In genomic region chr10:111281516-111281915, GRCh38 we compare ENCODE assay signal across 11 cellular contexts.
DNase-seq lines count a peak whose midpoint lies in the region; ATAC-seq and TF ChIP-seq lines count a peak whose summit lies in the region.
"Had no signal": no experiment of that assay in that cellular context is flagged by ENCODE, and none has a peak within 500 bp of the region (broad histone marks: within the 10 kb centered on the region; RNA-seq: fewer than 3 reads in every experiment).

No MANE protein-coding gene starts in this region.

- H3K9me3 ChIP-seq in neural progenitor cell (ENCODE audit: low read depth), result no peaks in the 10 kb centered on the region
- H3K9me3 ChIP-seq: sigmoid colon had no signal

- H3F3A ChIP-seq in neural progenitor cell (ENCODE audit: low read depth), result no peaks in the 10 kb centered on the region

- no peaks in the 10 kb centered on the region for H3K27me3 ChIP-seq in neural progenitor cell
- H3K27me3 ChIP-seq: sigmoid colon had no signal

- CTCF ChIA-PET in Calu3 (lab: Charles Lee), result interaction anchor here (1.0 kb wide), 1 partner anchor 205 kb away, joined by 3 read pairs; the partner anchor contains the start of gene ADRA2A

- H2AFZ ChIP-seq in neural progenitor cell (replicated peaks), result no peak overlapping the region

- H3K9me3 Mint-ChIP-seq in Calu3 (ENCODE audit: low read depth, unreplicated experiment), result no peaks in the 10 kb centered on the region
- no peaks in the 10 kb centered on the region for H3K9me3 Mint-ChIP-seq in endothelial cell (ENCODE audit: unreplicated experiment)
- H3K9me3 Mint-ChIP-seq in neural progenitor cell, result peaks cover 2% of the 10 kb centered on the region

- H3K4me3 Mint-ChIP-seq in Calu3 (ENCODE audit: low read depth, unreplicated experiment), result no peak overlapping the region
- H3K4me3 Mint-ChIP-seq in endothelial cell (ENCODE audit: unreplicated experiment), result no peak overlapping the region
- H3K4me3 Mint-ChIP-seq in neural progenitor cell, result no peak overlapping the region

- no peaks in the 10 kb centered on the region for H3K79me2 ChIP-seq in neural progenitor cell (ENCODE audit: low read depth)

- H3K9ac ChIP-seq in neural progenitor cell, result no peak overlapping the region

- BruUV-seq in Calu3 (replicated peaks; lab: Mats Ljungman, UMichigan), result no TSS peak

- H3K27me3 Mint-ChIP-seq in Calu3 (ENCODE audit: unreplicated experiment) (peaks cover 13% of the 10 kb centered on the region), endothelial cell (ENCODE audit: unreplicated experiment) (peaks cover 3% of the 10 kb centered on the region), neural progenitor cell (ENCODE audit: insufficient read depth, low read depth) (peaks cover 4% of the 10 kb centered on the region)

- ATAC-seq in GM21367 (IDR thresholded peaks at IDR 0.05; ENCODE audit: unreplicated experiment), result no peak

- H3K36me3 Mint-ChIP-seq in Calu3 (ENCODE audit: insufficient read depth, unreplicated experiment), result no peaks in the 10 kb centered on the region
- H3K36me3 Mint-ChIP-seq in endothelial cell (ENCODE audit: low read depth, unreplicated experiment), result no peaks in the 10 kb centered on the region
- no peaks in the 10 kb centered on the region for H3K36me3 Mint-ChIP-seq in neural progenitor cell

- DNase-seq in Calu3 (peak; percentile 19), LoVo (ENCODE audit: low spot score) (peak; percentile 5), endothelial cell (ENCODE audit: low spot score) (peak; percentile 36), neural progenitor cell (ENCODE audit: low spot score) (peak; percentile 54), retina (no peak), GM19238 (ENCODE audit: insufficient read length, low spot score) (no peak)
- DNase-seq in activated naive CD4-positive, alpha-beta T cell (lab: John Stamatoyannopoulos, UW), result no peak
- DNase-seq: activated T-cell treated with anti-CD3 and anti-CD28 coated beads, Interleukin-2, amount 50 U/mL, for 48 hours; NCI-H2081; sigmoid colon had no signal

- intact Hi-C loops in Calu3 (cut with micrococcal nuclease; ENCODE audit: unreplicated experiment), result loop anchor here (1.0 kb wide), 1 partner anchor 79 kb away; no protein-coding TSS in a partner anchor

- H3K4me1 Mint-ChIP-seq in Calu3 (ENCODE audit: low read depth, unreplicated experiment), result no peaks in the 10 kb centered on the region
- peaks cover 7% of the 10 kb centered on the region for H3K4me1 Mint-ChIP-seq in endothelial cell (ENCODE audit: unreplicated experiment)
- H3K4me1 Mint-ChIP-seq in neural progenitor cell, result peaks cover 11% of the 10 kb centered on the region

- H4K20me1 ChIP-seq in neural progenitor cell (ENCODE audit: low read depth), result no peaks in the 10 kb centered on the region

- H3K4me2 ChIP-seq in neural progenitor cell, result no peak overlapping the region

- H3K36me3 ChIP-seq in neural progenitor cell, result no peaks in the 10 kb centered on the region
- H3K36me3 ChIP-seq: sigmoid colon had no signal

- TF ChIP-seq CTCF in Calu3 (IDR thresholded peaks at IDR 0.05; ENCODE audit: unreplicated experiment), result no peak
- peak; percentile 55 for TF ChIP-seq CTCF in endothelial cell (IDR thresholded peaks at IDR 0.05; ENCODE audit: unreplicated experiment)
- TF ChIP-seq CTCF in neural progenitor cell (IDR thresholded peaks at IDR 0.05), result peak; percentile 60

- no peak overlapping the region for H3K4me3 ChIP-seq in neural progenitor cell
- H3K4me3 ChIP-seq: sigmoid colon had no signal

- H3K27ac ChIP-seq in neural progenitor cell, result no peak overlapping the region
- H3K27ac ChIP-seq: sigmoid colon had no signal

- H3K27ac Mint-ChIP-seq in Calu3 (ENCODE audit: unreplicated experiment), result no peak overlapping the region
- H3K27ac Mint-ChIP-seq in endothelial cell (ENCODE audit: unreplicated experiment), result no peak overlapping the region
- H3K27ac Mint-ChIP-seq in neural progenitor cell, result no peak overlapping the region

- peaks cover 10% of the 10 kb centered on the region for H3K4me1 ChIP-seq in neural progenitor cell

Comparison
In these comparisons a context has a peak if more than half of its experiments do, and no peak if none do; other contexts are left out.
1. DNase-seq: peak in Calu3 (single experiment), LoVo (single experiment), endothelial cell (single experiment) and neural progenitor cell (single experiment); none in retina (single experiment), activated naive CD4-positive, alpha-beta T cell (0 of 4) and GM19238 (single experiment).